Comparison of ENCODE assay signal across 8 cellular contexts in the genomic region with DNA sequence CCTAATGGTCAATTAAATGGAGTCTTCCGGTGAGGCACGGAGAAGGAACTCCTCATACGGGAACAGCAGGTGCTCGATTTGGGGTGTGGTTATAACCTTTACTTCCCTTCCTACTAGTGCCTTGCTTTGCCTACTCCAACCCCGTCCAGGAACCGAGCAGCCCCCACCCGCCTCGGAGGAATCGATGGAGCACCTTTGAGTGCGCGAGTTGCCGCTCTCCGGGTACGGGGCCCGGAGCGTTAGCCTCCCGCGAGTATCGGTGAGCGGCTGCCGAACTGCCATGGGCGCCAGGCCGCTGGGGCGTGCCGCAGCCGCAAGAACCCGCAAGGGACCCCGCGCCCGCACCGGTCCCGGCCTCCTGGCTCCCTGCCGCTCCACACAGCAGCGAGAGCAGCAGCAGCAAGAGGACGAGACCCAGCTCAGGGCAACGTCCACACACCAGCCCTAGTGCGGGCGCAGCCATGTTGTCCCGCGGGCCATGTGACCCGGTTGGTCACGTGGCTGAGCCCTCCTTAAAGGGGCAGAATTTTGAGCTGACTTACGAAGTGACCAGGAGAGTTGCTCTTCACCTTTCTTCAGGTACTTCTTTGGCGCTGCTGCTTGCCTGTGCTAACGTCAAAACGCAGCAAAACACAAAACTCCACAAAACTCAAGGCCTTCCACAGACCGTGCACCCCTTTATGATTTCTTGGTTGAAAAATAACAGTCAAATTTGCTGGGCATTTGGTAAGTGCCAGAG. TPM values are rescaled to one million over a fixed set of nuclear protein-coding genes. Genes with fewer than 3 reads are reported as not detected.
DNase-seq lines count a peak whose midpoint lies in the region; ATAC-seq lines count a peak whose summit lies in the region.

A gene (minus strand): TSS at position 487 of the 739 bp plus-strand sequence. CDS start 24 bp downstream, at position 463.

- no peaks in the 10 kb centered on the region for H3K27me3 Mint-ChIP-seq in activated T-cell treated with anti-CD3 and anti-CD28 coated beads, Interleukin-2, amount 50 U/mL, for 4 hours (ENCODE audit: low read depth)

- peak within 1 kb of the TSS; percentile 81 to 96 for H3K27ac ChIP-seq in esophagus (ENCODE audit: low read depth in 2 of 2, low read length in 1 of 2)

- H3K27me3 ChIP-seq in esophagus (ENCODE audit: control insufficient read depth in 1 of 2, insufficient read depth in 2 of 2, low read length in 2 of 2) = no peaks in the 10 kb centered on the region
- H3K27me3 ChIP-seq in mucosa of stomach (ENCODE audit: control insufficient read depth, insufficient read depth, low read length) = no peaks in the 10 kb centered on the region

- no peaks in the 10 kb centered on the region for H3K9me3 Mint-ChIP-seq in activated T-cell treated with anti-CD3 and anti-CD28 coated beads, Interleukin-2, amount 50 U/mL, for 4 hours

- H3K4me1 ChIP-seq in esophagus (ENCODE audit: control insufficient read depth in 2 of 2, insufficient read depth in 2 of 2, low read length in 1 of 2) (no peaks in the 10 kb centered on the region), mucosa of stomach (ENCODE audit: control insufficient read depth, insufficient read depth, low read length) (peaks cover 8% of the 10 kb centered on the region)

- H3K9ac ChIP-seq in mucosa of stomach (ENCODE audit: low read length) = peak within 1 kb of the TSS; percentile 93

- peak within 1 kb of the TSS; percentile 95 for H3K4me3 Mint-ChIP-seq in activated T-cell treated with anti-CD3 and anti-CD28 coated beads, Interleukin-2, amount 50 U/mL, for 4 hours

- H3K36me3 ChIP-seq in esophagus (ENCODE audit: control insufficient read depth in 2 of 2, insufficient read depth in 2 of 2, low read length in 1 of 2) = no peaks in the 10 kb centered on the region
- H3K36me3 ChIP-seq in mucosa of stomach (ENCODE audit: control insufficient read depth, insufficient read depth, low read length) = no peaks in the 10 kb centered on the region

- H3K36me3 Mint-ChIP-seq in activated T-cell treated with anti-CD3 and anti-CD28 coated beads, Interleukin-2, amount 50 U/mL, for 4 hours (ENCODE audit: insufficient read depth) = no peaks in the 10 kb centered on the region

- peak; percentile 100 for ATAC-seq in GM19455 (IDR thresholded peaks at IDR 0.05; ENCODE audit: unreplicated experiment)
- peak; percentile 98 to 99 for ATAC-seq in activated T-cell treated with anti-CD3 and anti-CD28 coated beads, Interleukin-2, amount 50 U/mL, for 4 hours

- DNase-seq in COR-L47 (lab: John Stamatoyannopoulos, UW) (peak; percentile 12), HK-2 (ENCODE audit: unreplicated experiment) (peak; percentile 70), OCI-M1 (lab: John Stamatoyannopoulos, UW) (peak; percentile 94)
- peak; percentile 64 for DNase-seq in activated T-cell treated with anti-CD3 and anti-CD28 coated beads, Interleukin-2, amount 50 U/mL, for 4 hours
- peak; percentile 47 to 54 for DNase-seq in stimulated activated CD8-positive, alpha-beta memory T cell treated with anti-CD3 and anti-CD28 coated beads, Interleukin-4, amount 100 ng/mL, for 4 hours (ENCODE audit: low read depth in 2 of 2, low spot score in 1 of 2)

- peaks cover 13% of the 10 kb centered on the region for H3K4me1 Mint-ChIP-seq in activated T-cell treated with anti-CD3 and anti-CD28 coated beads, Interleukin-2, amount 50 U/mL, for 4 hours (ENCODE audit: low read depth)

- H3K9me3 ChIP-seq in esophagus (ENCODE audit: control insufficient read depth in 2 of 2, insufficient read depth in 1 of 2, low read depth in 1 of 2, low read length in 1 of 2) (no peaks in the 10 kb centered on the region), mucosa of stomach (ENCODE audit: control insufficient read depth, low read length) (no peaks in the 10 kb centered on the region)

- WGBS in esophagus, 2 donors = 1% methylated on average over 42 to 47 of the region's 47 CpGs

- H3K4me3 ChIP-seq in esophagus (ENCODE audit: low read depth in 1 of 2, low read length in 2 of 2) (peak within 1 kb of the TSS; percentile 95 to 97), mucosa of stomach (ENCODE audit: low read length) (peak within 1 kb of the TSS; percentile 71)

RNA-seq across cellular contexts. Expression of the gene that starts here (rescaled TPM):
- 10 to 100 TPM in 1 of 3 donors, 1 to 10 TPM in 2; 7.5 to 10.4 (median 9.4) TPM for total RNA-seq in activated T-cell treated with anti-CD3 and anti-CD28 coated beads, Interleukin-2, amount 50 U/mL, for 4 hours
- 10 to 100 TPM; 14.3 to 21.6 TPM for polyA plus RNA-seq in esophagus

Comparison
In these comparisons a context has a peak if more than half of its experiments do, and no peak if none do; other contexts are left out.
1. Peak in every context shown above with its lines: DNase-seq, ATAC-seq, H3K4me3 ChIP-seq and H3K27ac ChIP-seq.
2. DNase-seq: peak in every context shown above with its lines; median percentile 94 in OCI-M1; 70 in HK-2; 64 in activated T-cell treated with anti-CD3 and anti-CD28 coated beads, Interleukin-2, amount 50 U/mL, for 4 hours; 50 in stimulated activated CD8-positive, alpha-beta memory T cell treated with anti-CD3 and anti-CD28 coated beads, Interleukin-4, amount 100 ng/mL, for 4 hours; 12 in COR-L47.